Comparison of ENCODE assay signal across 22 cellular contexts in the genomic region with DNA sequence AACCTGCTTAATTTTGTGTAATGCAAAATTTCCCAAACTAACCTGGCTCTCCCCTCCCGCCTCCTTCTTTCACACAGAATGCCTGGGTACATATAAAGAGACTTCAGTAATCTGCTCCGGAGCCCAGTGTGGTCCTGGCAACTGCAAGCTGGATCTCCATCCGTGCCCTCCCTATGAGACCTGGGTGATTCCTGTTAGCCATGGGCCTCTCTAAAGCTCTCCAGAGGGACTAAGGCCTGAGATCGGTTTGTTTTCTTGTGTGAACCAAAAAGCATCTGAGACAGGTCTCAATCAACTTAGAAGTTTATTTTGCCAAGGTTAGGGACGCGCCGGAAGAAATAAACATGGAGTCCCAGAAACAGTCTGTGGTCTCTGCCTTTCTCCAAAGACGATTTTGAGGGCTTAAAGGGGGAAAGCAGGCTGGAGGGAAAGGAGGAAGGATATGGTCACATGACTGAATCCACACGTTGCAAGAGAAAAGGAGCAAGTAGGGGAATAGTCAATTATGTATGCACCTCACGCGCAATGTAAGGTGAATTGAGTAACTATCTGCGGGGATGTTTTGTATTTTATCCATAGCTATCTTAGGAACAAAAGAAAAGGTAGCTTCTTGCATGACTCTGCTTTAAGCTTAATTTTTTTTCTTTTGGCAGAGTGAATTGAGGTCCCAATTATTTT. TPM values are rescaled to one million over a fixed set of nuclear protein-coding genes. Genes with fewer than 3 reads are reported as not detected.
"Had no signal": no experiment of that assay in that cellular context is flagged by ENCODE, and none has a peak within 500 bp of the region (broad histone marks: within the 10 kb centered on the region; RNA-seq: fewer than 3 reads in every experiment).

No MANE protein-coding gene starts in this region.

- H3K27ac Mint-ChIP-seq: naive thymus-derived CD8-positive, alpha-beta T cell; nephron progenitor cell; progenitor cell of endocrine pancreas; stimulated activated effector memory CD8-positive, alpha-beta T cell treated with anti-CD3 and anti-CD28 coated beads, Interleukin-12 subunit alpha, Interleukin-12 subunit beta, amount 100 ng/mL, for 72 hours had no signal

- H3K36me3 Mint-ChIP-seq: stimulated activated effector memory CD8-positive, alpha-beta T cell treated with anti-CD3 and anti-CD28 coated beads, Interleukin-12 subunit alpha, Interleukin-12 subunit beta, amount 100 ng/mL, for 72 hours had no signal

- H3K9ac ChIP-seq: parathyroid adenoma had no signal

- H3K36me3 ChIP-seq: gastrocnemius medialis, lower lobe of right lung, neutrophil, right atrium auricular region, sigmoid colon, stomach, thyroid gland, vagina had no signal

- H3K79me2 ChIP-seq: parathyroid adenoma had no signal

- H3K4me3 ChIP-seq: coronary artery, gastrocnemius medialis, lower lobe of right lung, right atrium auricular region, sigmoid colon, stomach, thyroid gland, vagina had no signal

- DNase-seq: effector CD4-positive, alpha-beta T cell; foreskin fibroblast; gastrocnemius medialis; left ventricle myocardium superior; lower lobe of right lung; naive thymus-derived CD8-positive, alpha-beta T cell; nephron progenitor cell; sigmoid colon; stimulated activated CD4-positive, alpha-beta T cell treated with anti-CD3 and anti-CD28 coated beads, Interleukin-2, amount 100 ng/mL, for 24 hours; stimulated activated CD4-positive, alpha-beta T cell treated with anti-CD3 and anti-CD28 coated beads, Interleukin-4, amount 100 ng/mL, for 24 hours; stimulated activated naive CD4-positive, alpha-beta T cell treated with Interleukin-2 at 50 U/mL for 16 hours; stomach; thyroid gland had no signal

- ATAC-seq: esophagus mucosa; gastrocnemius medialis; left ventricle myocardium superior; lower lobe of right lung; naive thymus-derived CD8-positive, alpha-beta T cell; stimulated activated effector memory CD8-positive, alpha-beta T cell treated with anti-CD3 and anti-CD28 coated beads, Interleukin-12 subunit alpha, Interleukin-12 subunit beta, amount 100 ng/mL, for 72 hours had no signal

- H3K4me1 Mint-ChIP-seq: naive thymus-derived CD8-positive, alpha-beta T cell; nephron progenitor cell; stimulated activated effector memory CD8-positive, alpha-beta T cell treated with anti-CD3 and anti-CD28 coated beads, Interleukin-12 subunit alpha, Interleukin-12 subunit beta, amount 100 ng/mL, for 72 hours had no signal

- H3K9me3 Mint-ChIP-seq: stimulated activated effector memory CD8-positive, alpha-beta T cell treated with anti-CD3 and anti-CD28 coated beads, Interleukin-12 subunit alpha, Interleukin-12 subunit beta, amount 100 ng/mL, for 72 hours had no signal

- H3K27me3 ChIP-seq: gastrocnemius medialis, neutrophil, right atrium auricular region, sigmoid colon, thyroid gland, vagina had no signal

- H3K4me1 ChIP-seq: gastrocnemius medialis, lower lobe of right lung, parathyroid adenoma, right atrium auricular region, sigmoid colon, stomach, vagina had no signal

- H3K27ac ChIP-seq: coronary artery, epithelial cell of prostate, gastrocnemius medialis, lower lobe of right lung, neutrophil, parathyroid adenoma, right atrium auricular region, sigmoid colon, stomach, thyroid gland, vagina had no signal

- H2AFZ ChIP-seq: parathyroid adenoma had no signal

- H3K9me3 ChIP-seq: gastrocnemius medialis, lower lobe of right lung, neutrophil, sigmoid colon, stomach, thyroid gland, vagina had no signal

- H3K4me3 Mint-ChIP-seq: naive thymus-derived CD8-positive, alpha-beta T cell; nephron progenitor cell; stimulated activated effector memory CD8-positive, alpha-beta T cell treated with anti-CD3 and anti-CD28 coated beads, Interleukin-12 subunit alpha, Interleukin-12 subunit beta, amount 100 ng/mL, for 72 hours had no signal

RNA-seq across cellular contexts. Expression of a gene that starts 46.2 kb away (rescaled TPM):
- polyA plus RNA-seq: naive thymus-derived CD8-positive, alpha-beta T cell had no signal
